11 cellular contexts compared by ENCODE assay signal in genomic region chr12:12333407-12333831, GRCh38. TPM values are rescaled to one million over a fixed set of nuclear protein-coding genes. Genes with fewer than 3 reads are reported as not detected.
DNase-seq lines count a peak whose midpoint lies in the region; ATAC-seq and TF ChIP-seq lines count a peak whose summit lies in the region.
"Had no signal": no experiment of that assay in that cellular context is flagged by ENCODE, and none has a peak within 500 bp of the region (broad histone marks: within the 10 kb centered on the region; RNA-seq: fewer than 3 reads in every experiment).

No MANE protein-coding gene starts in this region.

- no peak overlapping the region for H3K4me3 ChIP-seq in cardiac fibroblast (replicated peaks in 1 of 2; ENCODE audit: low read depth in 2 of 2, low read length in 2 of 2)
- H3K4me3 ChIP-seq: K562 had no signal

- TF ChIP-seq CTCF in cardiac fibroblast (IDR thresholded peaks at IDR 0.05; ENCODE audit: low read depth, low read length) = no peak
- TF ChIP-seq CTCF in nephron (IDR thresholded peaks at IDR 0.05; ENCODE audit: unreplicated experiment in 3 of 3) = no peak

- peaks cover 8% of the 10 kb centered on the region for H3K27me3 Mint-ChIP-seq in nephron (ENCODE audit: low read depth)
- no peaks in the 10 kb centered on the region for H3K27me3 Mint-ChIP-seq in activated T-cell treated with anti-CD3 and anti-CD28 coated beads, Interleukin-2, amount 50 U/mL, for 24 hours
- H3K27me3 Mint-ChIP-seq in activated T-cell treated with anti-CD3 and anti-CD28 coated beads, Interleukin-2, amount 50 U/mL, for 72 hours (ENCODE audit: low read depth) = no peaks in the 10 kb centered on the region

- H3K27ac Mint-ChIP-seq in nephron = peak overlapping the region; percentile 86 to 93 (median 92)
- H3K27ac Mint-ChIP-seq in activated T-cell treated with anti-CD3 and anti-CD28 coated beads, Interleukin-2, amount 50 U/mL, for 24 hours = no peak overlapping the region
- no peak overlapping the region for H3K27ac Mint-ChIP-seq in activated T-cell treated with anti-CD3 and anti-CD28 coated beads, Interleukin-2, amount 50 U/mL, for 72 hours
- H3K27ac Mint-ChIP-seq: CD8-positive, alpha-beta T cell had no signal

- no peaks in the 10 kb centered on the region for H3K9me3 Mint-ChIP-seq in nephron
- H3K9me3 Mint-ChIP-seq in activated T-cell treated with anti-CD3 and anti-CD28 coated beads, Interleukin-2, amount 50 U/mL, for 24 hours = no peaks in the 10 kb centered on the region
- H3K9me3 Mint-ChIP-seq in activated T-cell treated with anti-CD3 and anti-CD28 coated beads, Interleukin-2, amount 50 U/mL, for 72 hours = no peaks in the 10 kb centered on the region
- H3K9me3 Mint-ChIP-seq: CD8-positive, alpha-beta T cell had no signal

- in situ Hi-C loops in Caki2 (cut with HindIII; ENCODE audit: low pct_unique_long_range_greater_than_20kb, low sequenced_read_pairs) = loop anchor here (25.0 kb wide), 1 partner anchor 246 kb away; no protein-coding TSS in a partner anchor

- H3K36me3 Mint-ChIP-seq in nephron (ENCODE audit: low read depth) = no peaks in the 10 kb centered on the region
- H3K36me3 Mint-ChIP-seq in activated T-cell treated with anti-CD3 and anti-CD28 coated beads, Interleukin-2, amount 50 U/mL, for 24 hours (ENCODE audit: low read depth) = no peaks in the 10 kb centered on the region
- no peaks in the 10 kb centered on the region for H3K36me3 Mint-ChIP-seq in activated T-cell treated with anti-CD3 and anti-CD28 coated beads, Interleukin-2, amount 50 U/mL, for 72 hours (ENCODE audit: insufficient read depth in 2 of 2)
- H3K36me3 Mint-ChIP-seq: CD8-positive, alpha-beta T cell had no signal

- peaks cover 59% of the 10 kb centered on the region for H3K4me1 Mint-ChIP-seq in nephron
- H3K4me1 Mint-ChIP-seq in activated T-cell treated with anti-CD3 and anti-CD28 coated beads, Interleukin-2, amount 50 U/mL, for 24 hours (ENCODE audit: low read depth) = peaks cover 25% of the 10 kb centered on the region
- H3K4me1 Mint-ChIP-seq in activated T-cell treated with anti-CD3 and anti-CD28 coated beads, Interleukin-2, amount 50 U/mL, for 72 hours (ENCODE audit: low read depth) = peaks cover 48% of the 10 kb centered on the region

- DNase-seq in Caki2 (ENCODE audit: low read depth) = peak; percentile 86
- DNase-seq in NCI-H2107 (lab: John Stamatoyannopoulos, UW) = peak; percentile 83
- DNase-seq in cardiac fibroblast (ENCODE audit: low read depth in 2 of 2) = peak; percentile 59 to 70
- no peak for DNase-seq in activated T-cell treated with anti-CD3 and anti-CD28 coated beads, Interleukin-2, amount 50 U/mL, for 24 hours
- DNase-seq in activated T-cell treated with anti-CD3 and anti-CD28 coated beads, Interleukin-2, amount 50 U/mL, for 72 hours = no peak
- DNase-seq in OCI-M1 (lab: John Stamatoyannopoulos, UW) = no peak
- DNase-seq in pons (ENCODE audit: low spot score) = no peak
- DNase-seq: CD8-positive, alpha-beta T cell; Right ventricle myocardium superior had no signal

- peak overlapping the region in 2 of 3 experiments; percentile 7 to 30 for H3K4me3 Mint-ChIP-seq in nephron
- H3K4me3 Mint-ChIP-seq in activated T-cell treated with anti-CD3 and anti-CD28 coated beads, Interleukin-2, amount 50 U/mL, for 24 hours = no peak overlapping the region
- H3K4me3 Mint-ChIP-seq in activated T-cell treated with anti-CD3 and anti-CD28 coated beads, Interleukin-2, amount 50 U/mL, for 72 hours = no peak overlapping the region
- H3K4me3 Mint-ChIP-seq: CD8-positive, alpha-beta T cell had no signal

- no peak for ATAC-seq in activated T-cell treated with anti-CD3 and anti-CD28 coated beads, Interleukin-2, amount 50 U/mL, for 72 hours (replicated peaks in 1 of 2)
- ATAC-seq: CD8-positive, alpha-beta T cell; K562 had no signal

RNA-seq across cellular contexts. Expression of gene MANSC1, which starts 16.6 kb away (rescaled TPM):
- total RNA-seq in Caki2 (2014; rRNA removed; shearing (Covaris generic); ENCODE audit: low replicate concordance) = 4.6 and 5.1 TPM in 2 replicates
- total RNA-seq in activated T-cell treated with anti-CD3 and anti-CD28 coated beads, Interleukin-2, amount 50 U/mL, for 72 hours = 1 to 10 TPM in 1 of 2 donors, under 1 TPM in 1; 0.65 to 1.5 TPM
- total RNA-seq: CD8-positive, alpha-beta T cell had no signal

RNA-seq across cellular contexts. Expression of gene BORCS5, which starts 23.5 kb away (rescaled TPM):
- 1.9 and 2.8 TPM in 2 replicates for total RNA-seq in Caki2 (2014; rRNA removed; shearing (Covaris generic); ENCODE audit: low replicate concordance)
- 10 to 100 TPM; 37.7 to 44.9 TPM for total RNA-seq in activated T-cell treated with anti-CD3 and anti-CD28 coated beads, Interleukin-2, amount 50 U/mL, for 72 hours

Comparison
In these comparisons a context has a peak if more than half of its experiments do, and no peak if none do; other contexts are left out.
1. DNase-seq: peak in Caki2 (single experiment), NCI-H2107 (single experiment) and cardiac fibroblast (2 of 2); none in activated T-cell treated with anti-CD3 and anti-CD28 coated beads, Interleukin-2, amount 50 U/mL, for 24 hours (single experiment), activated T-cell treated with anti-CD3 and anti-CD28 coated beads, Interleukin-2, amount 50 U/mL, for 72 hours (0 of 2), OCI-M1 (single experiment) and pons (single experiment).
2. H3K27ac Mint-ChIP-seq: peak in nephron (3 of 3); none in activated T-cell treated with anti-CD3 and anti-CD28 coated beads, Interleukin-2, amount 50 U/mL, for 24 hours (single experiment) and activated T-cell treated with anti-CD3 and anti-CD28 coated beads, Interleukin-2, amount 50 U/mL, for 72 hours (single experiment).
3. H3K4me3 Mint-ChIP-seq: peak in nephron (2 of 3); none in activated T-cell treated with anti-CD3 and anti-CD28 coated beads, Interleukin-2, amount 50 U/mL, for 24 hours (single experiment) and activated T-cell treated with anti-CD3 and anti-CD28 coated beads, Interleukin-2, amount 50 U/mL, for 72 hours (0 of 2).
4. RNA of gene BORCS5, which starts 23.5 kb away (total RNA-seq): 37.7 to 44.9 TPM in activated T-cell treated with anti-CD3 and anti-CD28 coated beads, Interleukin-2, amount 50 U/mL, for 72 hours; 1.9 to 2.8 TPM in Caki2; every median in the first group is over 10 times any median in the second.